2 cellular contexts compared by ENCODE assay signal in the genomic region with DNA sequence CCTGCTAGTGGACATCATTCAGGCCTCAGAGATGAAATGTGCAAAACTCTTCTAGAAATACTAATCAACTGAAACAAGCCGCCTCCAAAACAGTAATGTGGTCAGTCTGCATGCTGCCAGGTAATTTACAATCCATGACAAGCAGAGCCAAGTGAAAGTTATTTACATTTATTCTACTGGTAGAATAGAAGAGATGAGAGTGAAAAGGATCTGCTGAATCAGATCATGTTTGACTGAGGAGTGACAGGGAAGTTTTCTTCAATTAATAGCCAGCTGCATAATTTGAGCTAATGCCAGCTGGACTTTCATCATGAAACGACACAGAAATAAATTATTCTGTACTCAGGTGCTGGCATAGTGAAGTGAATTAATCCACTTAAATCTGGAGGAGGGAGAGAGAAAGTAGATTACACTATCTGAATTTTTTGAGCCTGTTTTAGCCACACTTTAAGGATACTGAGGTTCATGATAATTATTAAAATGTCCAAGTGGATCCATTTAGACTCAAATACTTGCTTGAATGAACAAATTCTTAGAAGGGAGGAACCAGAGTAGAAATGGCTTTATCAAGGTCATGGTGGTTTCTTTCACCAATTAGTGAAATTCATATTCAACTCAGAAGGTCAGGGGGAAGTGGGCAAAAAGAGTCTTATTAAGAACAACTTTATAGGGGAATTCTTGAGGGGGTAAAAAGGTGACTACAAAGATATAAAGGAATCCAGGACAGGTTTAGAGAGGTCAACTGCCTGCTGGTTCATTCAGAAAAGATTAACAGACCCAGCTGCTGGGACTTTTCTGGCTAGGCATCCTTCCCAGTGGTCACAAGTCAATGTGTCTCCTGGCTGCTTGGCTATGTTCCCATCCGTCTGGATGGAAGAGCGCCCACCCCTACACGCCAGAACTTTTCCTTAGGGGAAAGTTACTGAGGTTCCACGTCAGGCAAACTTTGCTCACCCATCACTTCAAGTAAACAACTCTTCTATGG.
A peak's percentile ranks its signal among the peaks of the same experiment; 100 is the strongest.
TF ChIP-seq lines count a peak whose summit lies in the region.

No MANE protein-coding gene starts in this region.

TF ChIP-seq in HEK293, 187 proteins besides CTCF, POLR2A, EP300 and RAD21 (continued from another document):
- TF ChIP-seq, protein P1, sequence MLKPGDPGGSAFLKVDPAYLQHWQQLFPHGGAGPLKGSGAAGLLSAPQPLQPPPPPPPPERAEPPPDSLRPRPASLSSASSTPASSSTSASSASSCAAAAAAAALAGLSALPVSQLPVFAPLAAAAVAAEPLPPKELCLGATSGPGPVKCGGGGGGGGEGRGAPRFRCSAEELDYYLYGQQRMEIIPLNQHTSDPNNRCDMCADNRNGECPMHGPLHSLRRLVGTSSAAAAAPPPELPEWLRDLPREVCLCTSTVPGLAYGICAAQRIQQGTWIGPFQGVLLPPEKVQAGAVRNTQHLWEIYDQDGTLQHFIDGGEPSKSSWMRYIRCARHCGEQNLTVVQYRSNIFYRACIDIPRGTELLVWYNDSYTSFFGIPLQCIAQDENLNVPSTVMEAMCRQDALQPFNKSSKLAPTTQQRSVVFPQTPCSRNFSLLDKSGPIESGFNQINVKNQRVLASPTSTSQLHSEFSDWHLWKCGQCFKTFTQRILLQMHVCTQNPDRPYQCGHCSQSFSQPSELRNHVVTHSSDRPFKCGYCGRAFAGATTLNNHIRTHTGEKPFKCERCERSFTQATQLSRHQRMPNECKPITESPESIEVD (tag by site-specific recombination; IDR thresholded peaks at IDR 0.05), result 0 out of 2 replicates have a peak, but pooled peaks have one; percentile 11
- peak; percentile 75 for TF ChIP-seq PRDM1 (tag by site-specific recombination; IDR thresholded peaks at IDR 0.05)
- TF ChIP-seq ZNF133 (tag by site-specific recombination; IDR thresholded peaks at IDR 0.05), result no peak
- no peak for TF ChIP-seq ZSCAN16 (tag by site-specific recombination; IDR thresholded peaks at IDR 0.05)
- no peak for TF ChIP-seq SCRT2 (tag by site-specific recombination; IDR thresholded peaks at IDR 0.05)
- TF ChIP-seq OVOL3 (tag by site-specific recombination; IDR thresholded peaks at IDR 0.05), result no peak
- TF ChIP-seq ZNF10 (tag by site-specific recombination; IDR thresholded peaks at IDR 0.05), result no peak
- TF ChIP-seq, protein P2, sequence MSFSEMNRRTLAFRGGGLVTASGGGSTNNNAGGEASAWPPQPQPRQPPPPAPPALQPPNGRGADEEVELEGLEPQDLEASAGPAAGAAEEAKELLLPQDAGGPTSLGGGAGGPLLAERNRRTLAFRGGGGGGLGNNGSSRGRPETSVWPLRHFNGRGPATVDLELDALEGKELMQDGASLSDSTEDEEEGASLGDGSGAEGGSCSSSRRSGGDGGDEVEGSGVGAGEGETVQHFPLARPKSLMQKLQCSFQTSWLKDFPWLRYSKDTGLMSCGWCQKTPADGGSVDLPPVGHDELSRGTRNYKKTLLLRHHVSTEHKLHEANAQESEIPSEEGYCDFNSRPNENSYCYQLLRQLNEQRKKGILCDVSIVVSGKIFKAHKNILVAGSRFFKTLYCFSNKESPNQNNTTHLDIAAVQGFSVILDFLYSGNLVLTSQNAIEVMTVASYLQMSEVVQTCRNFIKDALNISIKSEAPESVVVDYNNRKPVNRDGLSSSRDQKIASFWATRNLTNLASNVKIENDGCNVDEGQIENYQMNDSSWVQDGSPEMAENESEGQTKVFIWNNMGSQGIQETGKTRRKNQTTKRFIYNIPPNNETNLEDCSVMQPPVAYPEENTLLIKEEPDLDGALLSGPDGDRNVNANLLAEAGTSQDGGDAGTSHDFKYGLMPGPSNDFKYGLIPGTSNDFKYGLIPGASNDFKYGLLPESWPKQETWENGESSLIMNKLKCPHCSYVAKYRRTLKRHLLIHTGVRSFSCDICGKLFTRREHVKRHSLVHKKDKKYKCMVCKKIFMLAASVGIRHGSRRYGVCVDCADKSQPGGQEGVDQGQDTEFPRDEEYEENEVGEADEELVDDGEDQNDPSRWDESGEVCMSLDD (tag by site-specific recombination; IDR thresholded peaks at IDR 0.05), result no peak

TF ChIP-seq in SK-N-SH treated with all-trans-retinoic acid at 6 μM for 48 hours, 23 proteins besides CTCF, POLR2A, EP300 and RAD21 (continued from another document):
- TF ChIP-seq, protein P3, sequence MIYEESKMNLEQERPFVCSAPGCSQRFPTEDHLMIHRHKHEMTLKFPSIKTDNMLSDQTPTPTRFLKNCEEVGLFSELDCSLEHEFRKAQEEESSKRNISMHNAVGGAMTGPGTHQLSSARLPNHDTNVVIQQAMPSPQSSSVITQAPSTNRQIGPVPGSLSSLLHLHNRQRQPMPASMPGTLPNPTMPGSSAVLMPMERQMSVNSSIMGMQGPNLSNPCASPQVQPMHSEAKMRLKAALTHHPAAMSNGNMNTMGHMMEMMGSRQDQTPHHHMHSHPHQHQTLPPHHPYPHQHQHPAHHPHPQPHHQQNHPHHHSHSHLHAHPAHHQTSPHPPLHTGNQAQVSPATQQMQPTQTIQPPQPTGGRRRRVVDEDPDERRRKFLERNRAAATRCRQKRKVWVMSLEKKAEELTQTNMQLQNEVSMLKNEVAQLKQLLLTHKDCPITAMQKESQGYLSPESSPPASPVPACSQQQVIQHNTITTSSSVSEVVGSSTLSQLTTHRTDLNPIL (CRISPR knock-in tag; IDR thresholded peaks at IDR 0.05; ENCODE audit: low read depth), result no peak
TF ChIP-seq in SK-N-SH treated with all-trans-retinoic acid at 6 μM for 48 hours: peak in this region for 1.
